Comparison of ENCODE assay signal across 8 cellular contexts in the genomic region with DNA sequence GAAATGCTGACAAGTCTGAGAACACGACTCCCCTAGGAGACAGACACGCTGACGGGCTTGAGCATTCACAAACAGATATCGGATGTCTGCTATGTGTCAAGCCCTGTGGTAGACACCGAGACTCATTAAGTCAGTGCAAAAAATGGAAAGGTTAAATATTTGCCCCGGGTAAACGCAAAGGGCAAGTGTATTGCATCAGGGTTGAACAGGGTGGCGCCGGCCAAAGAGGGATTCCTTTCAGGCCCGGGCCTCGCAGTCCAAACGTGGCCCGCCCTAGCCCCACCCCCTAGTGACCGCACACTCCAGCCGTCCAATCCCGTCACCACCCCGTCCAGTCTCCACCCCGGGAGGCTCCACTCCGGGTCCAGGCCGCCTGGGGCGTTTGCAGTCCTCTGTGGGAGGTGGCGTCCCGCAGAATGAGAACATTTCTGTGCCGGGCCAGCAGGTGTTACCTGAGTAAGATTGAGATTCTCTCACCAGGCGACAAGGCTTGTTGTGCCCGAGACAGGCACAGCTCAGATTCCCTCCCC. TPM values are rescaled to one million over a fixed set of nuclear protein-coding genes. Genes with fewer than 3 reads are reported as not detected.
DNase-seq lines count a peak whose midpoint lies in the region; ATAC-seq and TF ChIP-seq lines count a peak whose summit lies in the region.

No MANE protein-coding gene starts in this region.

- H3K27ac ChIP-seq in heart right ventricle, result peak overlapping the region; percentile 85 to 94 (median 91)
- H3K27ac ChIP-seq in upper lobe of right lung, result peak overlapping the region; percentile 94

- WGBS in heart right ventricle, 2 donors, result 4 to 5% methylated on average over 26 of the region's 26 CpGs

- ATAC-seq in HG02642 (IDR thresholded peaks at IDR 0.05; ENCODE audit: poor library complexity, unreplicated experiment), result peak; percentile 98
- ATAC-seq in heart right ventricle, result peak; percentile 98 to 100 (median 99)
- ATAC-seq in upper lobe of right lung, result peak; percentile 99

- intact Hi-C loops in heart right ventricle (cut with DNase I), result loop anchor here in 1 of 10 donors (1.0 kb wide), 1 partner anchor 16 kb away; the partner anchor contains the start of gene TMEM9
- intact Hi-C loops in posterior cingulate gyrus (cut with DNase I), result no loop called here
- intact Hi-C loops in upper lobe of right lung (cut with DNase I), result no loop called here

- H3K4me1 ChIP-seq in adipocyte (ENCODE audit: control insufficient read depth, insufficient read depth, low read length), result peaks cover 9% of the 10 kb centered on the region
- H3K4me1 ChIP-seq in heart right ventricle, result peaks cover 0 to 22% (median 5%) of the 10 kb centered on the region in 9 donors
- H3K4me1 ChIP-seq in upper lobe of right lung, result peaks cover 5% of the 10 kb centered on the region

- no peak for TF ChIP-seq CTCF in GM12875 (IDR thresholded peaks at IDR 0.05; ENCODE audit: borderline replicate concordance, insufficient read depth, low read depth, low read length)
- TF ChIP-seq CTCF in heart right ventricle (IDR thresholded peaks at IDR 0.05), result peak in 1 of 9 donors; percentile 3
- no peak for TF ChIP-seq CTCF in upper lobe of right lung (IDR thresholded peaks at IDR 0.05)

- peak overlapping the region; percentile 77 for H3K9ac ChIP-seq in adipocyte (ENCODE audit: low read length)

- H3K27me3 ChIP-seq in adipocyte (replicated peaks; ENCODE audit: control insufficient read depth, insufficient read depth, low read length) (peaks cover 9% of the 10 kb centered on the region), heart right ventricle (no peaks in the 10 kb centered on the region), upper lobe of right lung (no peaks in the 10 kb centered on the region)

- H3K4me3 ChIP-seq in GM12875 (ENCODE audit: low read depth, low read length) (peak overlapping the region; percentile 39), adipocyte (ENCODE audit: low read length) (peak overlapping the region; percentile 83), heart right ventricle (peak overlapping the region; percentile 51 to 90 (median 73)), upper lobe of right lung (peak overlapping the region; percentile 79)

- DNase-seq in NCI-H128 (lab: John Stamatoyannopoulos, UW; ENCODE audit: unreplicated experiment) (peak; percentile 83), T follicular helper cell (ENCODE audit: low read depth) (peak; percentile 47), adipocyte (ENCODE audit: low read depth) (peak; percentile 97), heart right ventricle (peak; percentile 94 to 95), posterior cingulate gyrus (peak; percentile 89 to 99 (median 94)), upper lobe of right lung (peak; percentile 99)

- H3K36me3 ChIP-seq in adipocyte (ENCODE audit: control insufficient read depth, insufficient read depth, low read length, severe bottlenecking) (no peaks in the 10 kb centered on the region), heart right ventricle (no peaks in the 10 kb centered on the region), upper lobe of right lung (no peaks in the 10 kb centered on the region)

- H3K9me3 ChIP-seq in adipocyte (ENCODE audit: control insufficient read depth, low read length) (no peaks in the 10 kb centered on the region), heart right ventricle (no peaks in the 10 kb centered on the region), upper lobe of right lung (no peaks in the 10 kb centered on the region)

RNA-seq across cellular contexts. Expression of gene TMEM9, which starts 16.3 kb away (rescaled TPM):
- total RNA-seq in heart right ventricle (10 to 100 TPM; 19.6 to 37.0 (median 25.4) TPM), upper lobe of right lung (59.3 TPM)
- 10 to 100 TPM; 19.7 to 49.6 TPM for polyA plus RNA-seq in heart right ventricle

RNA-seq across cellular contexts. Expression of gene IGFN1, which starts 20.0 kb away (rescaled TPM):
- total RNA-seq in heart right ventricle, result under 1 TPM in 4 of 10 donors, not detected in 6; 0.02 to 0.07 (median 0.03) TPM
- polyA plus RNA-seq in heart right ventricle, result under 1 TPM in 1 of 2 donors, not detected in 1; 0.01 TPM
- 0.81 TPM for total RNA-seq in upper lobe of right lung

RNA-seq across cellular contexts. Expression of gene ASCL5, which starts 43.6 kb away (rescaled TPM):
- total RNA-seq in heart right ventricle (not detected), upper lobe of right lung (0.29 TPM)
- polyA plus RNA-seq in heart right ventricle, result not detected

RNA-seq across cellular contexts. Expression of gene CACNA1S, which starts 58.4 kb away (rescaled TPM):
- under 1 TPM in 4 of 10 donors, not detected in 6; 0.04 to 0.09 (median 0.07) TPM for total RNA-seq in heart right ventricle
- polyA plus RNA-seq in heart right ventricle, result under 1 TPM in 1 of 2 donors, not detected in 1; under 0.01 TPM
- total RNA-seq in upper lobe of right lung, result 0.55 TPM

Comparison
In these comparisons a context has a peak if more than half of its experiments do, and no peak if none do; other contexts are left out.
1. Peak in every context shown above with its lines: DNase-seq, ATAC-seq, H3K4me3 ChIP-seq and H3K27ac ChIP-seq.
2. DNase-seq: peak in every context shown above with its lines; median percentile 99 in upper lobe of right lung; 97 in adipocyte; 94 in heart right ventricle; 94 in posterior cingulate gyrus; 83 in NCI-H128; 47 in T follicular helper cell.